In the genomic region with DNA sequence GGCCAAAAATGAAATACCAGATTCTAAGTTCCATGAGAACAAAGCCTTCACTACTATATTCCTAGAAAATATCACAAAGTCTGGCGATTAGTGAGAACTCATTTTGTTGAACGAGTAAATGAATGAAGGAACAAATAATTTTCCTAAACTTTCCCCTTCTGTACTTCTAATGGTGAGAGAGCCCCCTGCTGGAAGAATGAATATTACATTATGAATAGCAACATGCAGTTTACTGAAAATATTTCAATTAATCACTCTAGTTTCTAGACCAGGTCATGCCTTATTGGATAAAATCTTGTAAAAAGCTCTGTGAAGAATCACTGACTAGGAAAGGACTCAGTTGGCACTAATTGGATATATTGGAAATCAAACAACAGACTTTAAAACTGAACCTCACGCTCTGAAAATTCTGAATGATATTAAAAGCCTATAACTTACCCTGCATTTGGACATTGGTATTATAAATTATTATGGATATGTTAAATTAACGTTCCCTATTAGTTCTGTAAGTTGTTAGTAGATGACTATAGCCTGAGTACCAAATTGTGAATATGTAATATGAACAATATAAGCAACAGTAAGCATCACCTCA, we compare ENCODE assay signal across 8 cellular contexts. TPM values are rescaled to one million over a fixed set of nuclear protein-coding genes. Genes with fewer than 3 reads are reported as not detected.
DNase-seq lines count a peak whose midpoint lies in the region; ATAC-seq, FAIRE-seq and TF ChIP-seq lines count a peak whose summit lies in the region.

No MANE protein-coding gene starts in this region.

- H3K9me1 ChIP-seq in endothelial cell of umbilical vein (replicated peaks; ENCODE audit: control insufficient read depth, extremely low read depth, insufficient read depth, low read length) = no peaks in the 10 kb centered on the region

- peak; percentile 75 for TF ChIP-seq CTCF in DND-41 (IDR thresholded peaks at IDR 0.05; ENCODE audit: borderline replicate concordance, extremely low read depth, low read length, poor library complexity, severe bottlenecking)
- peak; percentile 49 to 85 (median 78) for TF ChIP-seq CTCF in Peyer's patch (IDR thresholded peaks at IDR 0.05)
- TF ChIP-seq CTCF in endothelial cell of umbilical vein (IDR thresholded peaks at IDR 0.05; ENCODE audit: extremely low read depth in 1 of 2, insufficient read depth in 1 of 2, low read depth in 1 of 2, low read length in 2 of 2) = peak; percentile 29 to 40
- peak; percentile 90 for TF ChIP-seq CTCF in neural crest cell (conservative IDR thresholded peaks at IDR 0.05)

- H3K4me1 ChIP-seq in DND-41 (ENCODE audit: insufficient read depth, low read length) (no peaks in the 10 kb centered on the region), Peyer's patch (no peaks in the 10 kb centered on the region), endothelial cell of umbilical vein (ENCODE audit: control insufficient read depth, extremely low read depth, insufficient read depth, low read length) (no peaks in the 10 kb centered on the region)

- no TSS peak for BruUV-seq in endothelial cell of umbilical vein (replicated peaks; lab: Mats Ljungman, UMichigan)

- no peaks in the 10 kb centered on the region for H4K20me1 ChIP-seq in DND-41 (ENCODE audit: insufficient read depth, low read length)
- H4K20me1 ChIP-seq in endothelial cell of umbilical vein (replicated peaks; ENCODE audit: control insufficient read depth, extremely low read depth, insufficient read depth, low read length) = no peaks in the 10 kb centered on the region

- H3K36me3 Mint-ChIP-seq in neural crest cell (ENCODE audit: low read depth) = no peaks in the 10 kb centered on the region

- H3K4me3 Mint-ChIP-seq in neural crest cell = no peak overlapping the region

- no peaks in the 10 kb centered on the region for H3K79me2 ChIP-seq in DND-41 (ENCODE audit: insufficient read depth, low read length)
- no peaks in the 10 kb centered on the region for H3K79me2 ChIP-seq in endothelial cell of umbilical vein (ENCODE audit: control insufficient read depth, insufficient read depth, low read length)

- CTCF ChIA-PET in endothelial cell of umbilical vein (lab: Charles Lee) = interaction anchor here (0.7 to 6.3 kb wide), 14 partner anchors 8 to 736 kb away, joined by 3 to 53 read pairs (median 5); no protein-coding TSS in a partner anchor

- H3K9me3 ChIP-seq in DND-41 (ENCODE audit: insufficient read depth, low read length, severe bottlenecking) (no peaks in the 10 kb centered on the region), Peyer's patch (no peaks in the 10 kb centered on the region), endothelial cell of umbilical vein (replicated peaks; ENCODE audit: control insufficient read depth, insufficient read depth, low read length) (no peaks in the 10 kb centered on the region)

- H3K27me3 ChIP-seq in DND-41 (ENCODE audit: insufficient read depth, low read length, poor library complexity) (no peaks in the 10 kb centered on the region), Peyer's patch (no peaks in the 10 kb centered on the region), endothelial cell of umbilical vein (ENCODE audit: control insufficient read depth in 2 of 2, insufficient read depth in 2 of 2, low read length in 2 of 2) (peaks cover 0 to 5% of the 10 kb centered on the region in 2 experiments)

- no peaks in the 10 kb centered on the region for H3K4me1 Mint-ChIP-seq in neural crest cell

- no peak for TF ChIP-seq POLR2A in Peyer's patch (IDR thresholded peaks at IDR 0.05)
- no peak for TF ChIP-seq POLR2A in endothelial cell of umbilical vein (IDR thresholded peaks at IDR 0.05; ENCODE audit: low read depth, low read length)

- no peaks in the 10 kb centered on the region for H3K36me3 ChIP-seq in DND-41 (ENCODE audit: insufficient read depth, low read length)
- H3K36me3 ChIP-seq in Peyer's patch = no peaks in the 10 kb centered on the region
- no peaks in the 10 kb centered on the region for H3K36me3 ChIP-seq in endothelial cell of umbilical vein (ENCODE audit: control insufficient read depth in 2 of 2, extremely low read depth in 1 of 2, insufficient read depth in 2 of 2, low read length in 2 of 2)

- DNase-seq in DND-41 (no peak), Kasumi-1 (lab: John Stamatoyannopoulos, UW) (peak; percentile 52 to 77), Peyer's patch (no peak), endothelial cell of umbilical vein (ENCODE audit: low read depth, low spot score) (peak; percentile 62), neural crest cell (ENCODE audit: low read depth, low spot score) (no peak)
- DNase-seq in effector CD8-positive, alpha-beta T cell (lab: John Stamatoyannopoulos, UW) = no peak

- H3K4me2 ChIP-seq in DND-41 (ENCODE audit: insufficient read depth, low read length) = no peak overlapping the region
- H3K4me2 ChIP-seq in endothelial cell of umbilical vein (ENCODE audit: insufficient read depth, low read length) = no peak overlapping the region

- H3K27ac ChIP-seq in DND-41 (ENCODE audit: low read length) = no peak overlapping the region
- no peak overlapping the region for H3K27ac ChIP-seq in Peyer's patch
- no peak overlapping the region for H3K27ac ChIP-seq in endothelial cell of umbilical vein (ENCODE audit: insufficient read depth, low read depth, low read length)

- ATAC-seq in DND-41 (ENCODE audit: insufficient read depth, low read depth) (peak; percentile 66; the same call in 2 of the 3 replicates), HG02678 (IDR thresholded peaks at IDR 0.05; ENCODE audit: unreplicated experiment) (no peak), GM19035 (IDR thresholded peaks at IDR 0.05; ENCODE audit: unreplicated experiment) (no peak)

- POLR2A ChIA-PET in endothelial cell of umbilical vein (lab: Charles Lee) = no interaction called here

- FAIRE-seq in endothelial cell of umbilical vein (lab: Jason Lieb, UNC) = peak; percentile 49

- H3K27me3 Mint-ChIP-seq in neural crest cell (ENCODE audit: low read depth) = no peaks in the 10 kb centered on the region

- H3K9me3 Mint-ChIP-seq in neural crest cell = no peaks in the 10 kb centered on the region

- intact Hi-C loops in endothelial cell of umbilical vein (cut with micrococcal nuclease) = loop anchor here (1.0 kb wide), 6 partner anchors 29 to 728 kb away; a partner anchor contains a TSS

- H3K9ac ChIP-seq in DND-41 (ENCODE audit: low read depth, low read length) (no peak overlapping the region), endothelial cell of umbilical vein (replicated peaks; ENCODE audit: extremely low read depth, insufficient read depth, low read length) (no peak overlapping the region)

- H3K4me3 ChIP-seq in DND-41 (ENCODE audit: low read depth in 1 of 2, low read length in 2 of 2) (no peak overlapping the region), Peyer's patch (no peak overlapping the region), endothelial cell of umbilical vein (replicated peaks in 1 of 3; ENCODE audit: insufficient read depth in 1 of 3, low read depth in 1 of 3, low read length in 3 of 3) (no peak overlapping the region)

- H2AFZ ChIP-seq in DND-41 (ENCODE audit: low read depth, low read length) (no peak overlapping the region), endothelial cell of umbilical vein (ENCODE audit: low read depth, low read length) (no peak overlapping the region)

- no peak overlapping the region for H3K27ac Mint-ChIP-seq in neural crest cell (ENCODE audit: unreplicated experiment)

- dilution Hi-C loops in endothelial cell of umbilical vein (cut with MboI; ENCODE audit: extremely low pct_ligation_motif_present, low sequenced_read_pairs) = no loop called here

TF ChIP-seq in endothelial cell of umbilical vein, 7 proteins besides CTCF, POLR2A, EP300 and RAD21:
- no peak for TF ChIP-seq EZH2 (IDR thresholded peaks at IDR 0.05; ENCODE audit: borderline replicate concordance, low read depth, low read length, severe bottlenecking)
- TF ChIP-seq FOS (IDR thresholded peaks at IDR 0.05; ENCODE audit: borderline replicate concordance, insufficient read depth, low read length) = no peak
- no peak for TF ChIP-seq JUN (IDR thresholded peaks at IDR 0.05; ENCODE audit: borderline replicate concordance, insufficient read depth, insufficient read length, low read depth)
- TF ChIP-seq POLR2AphosphoS5 (IDR thresholded peaks at IDR 0.05; ENCODE audit: insufficient read depth, low read depth, low read length) = no peak
- no peak for TF ChIP-seq MYC (IDR thresholded peaks at IDR 0.05; ENCODE audit: low read depth, low read length)
- TF ChIP-seq, protein P1, sequence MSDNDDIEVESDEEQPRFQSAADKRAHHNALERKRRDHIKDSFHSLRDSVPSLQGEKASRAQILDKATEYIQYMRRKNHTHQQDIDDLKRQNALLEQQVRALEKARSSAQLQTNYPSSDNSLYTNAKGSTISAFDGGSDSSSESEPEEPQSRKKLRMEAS (IDR thresholded peaks at IDR 0.05; ENCODE audit: insufficient read depth, insufficient read length) = no peak
- no peak for TF ChIP-seq GATA2 (IDR thresholded peaks at IDR 0.05; ENCODE audit: insufficient read depth, insufficient read length, low read depth, low read length)

RNA-seq across cellular contexts. Expression of a gene that starts 32.4 kb away (rescaled TPM):
- total RNA-seq in Peyer's patch (10 to 100 TPM; 39.4 to 74.3 (median 62.9) TPM), endothelial cell of umbilical vein (171 and 174 TPM in 2 replicates), neural crest cell (114 and 117 TPM in 2 replicates)
- 47.9 and 58.1 TPM in 2 replicates for polyA plus RNA-seq in endothelial cell of umbilical vein
- 70.4 and 74.5 TPM in 2 replicates for polyA plus RNA-seq in endothelial cell of umbilical vein (2011; cell fraction: cytosol; rRNA removed)
- 25.0 and 30.1 TPM in 2 replicates for polyA plus RNA-seq in endothelial cell of umbilical vein (2011; cell fraction: nucleus; rRNA removed)
- polyA plus RNA-seq in endothelial cell of umbilical vein (2012) = 127 and 173 TPM in 2 replicates
- polyA minus RNA-seq in endothelial cell of umbilical vein = 146 and 167 TPM in 2 replicates
- 98.7 TPM for polyA minus RNA-seq in endothelial cell of umbilical vein (2011; cell fraction: cytosol; rRNA and poly(A)+ RNA removed)
- 50.6 and 82.3 TPM in 2 replicates for polyA minus RNA-seq in endothelial cell of umbilical vein (2011; cell fraction: nucleus; rRNA and poly(A)+ RNA removed)

Comparison
In these comparisons a context has a peak if more than half of its experiments do, and no peak if none do; other contexts are left out.
1. DNase-seq: peak in Kasumi-1 (2 of 2) and endothelial cell of umbilical vein (single experiment); none in DND-41 (single experiment), Peyer's patch (0 of 3), neural crest cell (single experiment) and effector CD8-positive, alpha-beta T cell (single experiment).
2. CTCF ChIP-seq: peak in every context shown above with its lines; median percentile 90 in neural crest cell; 78 in Peyer's patch; 75 in DND-41; 34 in endothelial cell of umbilical vein.